35 cellular contexts compared by ENCODE assay signal in genomic region chr18:45417392-45417791, GRCh38.
"Had no signal": no experiment of that assay in that cellular context is flagged by ENCODE, and none has a peak within 500 bp of the region (broad histone marks: within the 10 kb centered on the region; RNA-seq: fewer than 3 reads in every experiment).

No MANE protein-coding gene starts in this region.

- DNase-seq: activated B cell treated with CpG ODN at 0.5 μM for 24 hours; activated CD4-positive, alpha-beta T cell treated with anti-CD3 and anti-CD28 coated beads for 48 hours; activated CD4-positive, alpha-beta T cell treated with anti-CD3 and anti-CD28 coated beads, Interleukin-2, amount 50 U/mL, for 1 hour; activated CD4-positive, alpha-beta T cell treated with anti-CD3 and anti-CD28 coated beads, Interleukin-2, amount 50 U/mL, for 48 hours; activated CD8-positive, alpha-beta memory T cell treated with anti-CD3 and anti-CD28 coated beads for 24 hours; activated CD8-positive, alpha-beta T cell treated with anti-CD3 and anti-CD28 coated beads for 36 hours; activated effector memory CD4-positive, alpha-beta T cell treated with anti-CD3 and anti-CD28 coated beads, Interleukin-2, amount 50 U/mL, for 16 hours; activated naive CD4-positive, alpha-beta T cell treated with anti-CD3 and anti-CD28 coated beads for 36 hours; activated naive CD8-positive, alpha-beta T cell treated with anti-CD3 and anti-CD28 coated beads for 36 hours; activated naive CD8-positive, alpha-beta T cell treated with anti-CD3 and anti-CD28 coated beads, Interleukin-2, amount 50 U/mL, for 24 hours; activated T-cell treated with anti-CD3 and anti-CD28 coated beads, Interleukin-2, amount 50 U/mL, for 4 hours; adrenal gland; amygdala; aorta; body of pancreas; central memory CD4-positive, alpha-beta T cell; cerebellar nuclear complex; colonic mucosa; effector CD8-positive, alpha-beta T cell; erythroblast; foreskin keratinocyte; gastrocnemius medialis; SW 1271; T-cell; T1000; WERI-Rb-1 had no signal

- H3K4me3 ChIP-seq: adrenal gland, body of pancreas, breast epithelium, cardiac muscle cell, colonic mucosa, esophagus muscularis mucosa, gastrocnemius medialis had no signal

- H3K27ac ChIP-seq: body of pancreas, breast epithelium, cardiac muscle cell, colonic mucosa, esophagus muscularis mucosa, foreskin keratinocyte, gastrocnemius medialis, WERI-Rb-1 had no signal

- H3K27me3 ChIP-seq: adrenal gland, body of pancreas, breast epithelium, cardiac muscle cell, colonic mucosa, esophagus muscularis mucosa, foreskin keratinocyte, gastrocnemius medialis had no signal

- H3K4me1 ChIP-seq: body of pancreas, breast epithelium, colonic mucosa had no signal

- H3K4me1 Mint-ChIP-seq: activated B cell treated with CpG ODN at 0.5 μM for 24 hours; activated naive CD4-positive, alpha-beta T cell treated with anti-CD3 and anti-CD28 coated beads, Interleukin-2, amount 50 U/mL, for 24 hours; activated naive CD8-positive, alpha-beta T cell treated with anti-CD3 and anti-CD28 coated beads for 36 hours; activated naive CD8-positive, alpha-beta T cell treated with anti-CD3 and anti-CD28 coated beads, Interleukin-2, amount 50 U/mL, for 24 hours; T-cell had no signal

- H3K9me3 Mint-ChIP-seq: activated B cell treated with CpG ODN at 0.5 μM for 24 hours; activated CD8-positive, alpha-beta T cell treated with anti-CD3 and anti-CD28 coated beads for 36 hours; activated naive CD4-positive, alpha-beta T cell treated with anti-CD3 and anti-CD28 coated beads for 36 hours; activated naive CD4-positive, alpha-beta T cell treated with anti-CD3 and anti-CD28 coated beads, Interleukin-2, amount 50 U/mL, for 24 hours; activated naive CD8-positive, alpha-beta T cell treated with anti-CD3 and anti-CD28 coated beads for 36 hours; activated naive CD8-positive, alpha-beta T cell treated with anti-CD3 and anti-CD28 coated beads, Interleukin-2, amount 50 U/mL, for 24 hours; activated T-cell treated with anti-CD3 and anti-CD28 coated beads, Interleukin-2, amount 50 U/mL, for 4 hours; activated T-helper 1 cell treated with anti-CD3 and anti-CD28 coated beads, Interleukin-12 subunit alpha, Interleukin-12 subunit beta, Interleukin-2, Interleukin-4 antibody, amounts not matched to agents 30 ng/mL and 10 ng/mL and 1 ng/mL, durations not matched to agents 14 hours and 24 hours and 36 hours; activated T-helper 2 cell treated with anti-CD3 and anti-CD28 coated beads, Interferon-gamma antibody, Interleukin-2, Interleukin-4, amounts not matched to agents 10 μg/mL and 5 μg/mL and 100 μg/mL, durations not matched to agents 14 hours and 24 hours and 36 hours; T-helper 1 cell treated with Interleukin-12 subunit alpha and Interleukin-12 subunit beta and Interleukin-4 antibody, amounts not matched to agents 30 μg/mL and 1 μg/mL, for 36 hours; T-helper 2 cell treated with Interferon-gamma antibody and Interleukin-4, amounts not matched to agents 5 μg/mL and 100 μg/mL, for 36 hours had no signal

- H3K36me3 ChIP-seq: adrenal gland, breast epithelium, cardiac muscle cell, colonic mucosa, esophagus muscularis mucosa, gastrocnemius medialis, WERI-Rb-1 had no signal

- H3K27ac Mint-ChIP-seq: activated B cell treated with CpG ODN at 0.5 μM for 24 hours; activated CD8-positive, alpha-beta T cell treated with anti-CD3 and anti-CD28 coated beads for 36 hours; activated naive CD4-positive, alpha-beta T cell treated with anti-CD3 and anti-CD28 coated beads for 36 hours; activated naive CD4-positive, alpha-beta T cell treated with anti-CD3 and anti-CD28 coated beads, Interleukin-2, amount 50 U/mL, for 24 hours; activated naive CD8-positive, alpha-beta T cell treated with anti-CD3 and anti-CD28 coated beads for 36 hours; activated naive CD8-positive, alpha-beta T cell treated with anti-CD3 and anti-CD28 coated beads, Interleukin-2, amount 50 U/mL, for 24 hours; activated T-helper 1 cell treated with anti-CD3 and anti-CD28 coated beads, Interleukin-12 subunit alpha, Interleukin-12 subunit beta, Interleukin-2, Interleukin-4 antibody, amounts not matched to agents 30 ng/mL and 10 ng/mL and 1 ng/mL, durations not matched to agents 14 hours and 24 hours and 36 hours; activated T-helper 2 cell treated with anti-CD3 and anti-CD28 coated beads, Interferon-gamma antibody, Interleukin-2, Interleukin-4, amounts not matched to agents 10 μg/mL and 5 μg/mL and 100 μg/mL, durations not matched to agents 14 hours and 24 hours and 36 hours; T-cell; T-helper 1 cell treated with Interleukin-12 subunit alpha and Interleukin-12 subunit beta and Interleukin-4 antibody, amounts not matched to agents 30 μg/mL and 1 μg/mL, for 36 hours; T-helper 2 cell treated with Interferon-gamma antibody and Interleukin-4, amounts not matched to agents 5 μg/mL and 100 μg/mL, for 36 hours had no signal

- ATAC-seq: activated CD4-positive, CD25-positive, alpha-beta regulatory T cell treated with anti-CD3 and anti-CD28 coated beads, Interleukin-2, amount 50 U/mL, for 24 hours; activated CD8-positive, alpha-beta T cell treated with anti-CD3 and anti-CD28 coated beads for 36 hours; activated naive CD8-positive, alpha-beta T cell treated with anti-CD3 and anti-CD28 coated beads, Interleukin-2, amount 50 U/mL, for 24 hours; activated T-cell treated with anti-CD3 and anti-CD28 coated beads, Interleukin-2, amount 50 U/mL, for 4 hours; body of pancreas; foreskin keratinocyte; gastrocnemius medialis; T-cell had no signal

- H3K9me3 ChIP-seq: adrenal gland, body of pancreas, breast epithelium, colonic mucosa, esophagus muscularis mucosa, gastrocnemius medialis had no signal

- H3K36me3 Mint-ChIP-seq: activated naive CD4-positive, alpha-beta T cell treated with anti-CD3 and anti-CD28 coated beads, Interleukin-2, amount 50 U/mL, for 24 hours; activated naive CD8-positive, alpha-beta T cell treated with anti-CD3 and anti-CD28 coated beads for 36 hours; T-cell had no signal

- H3K4me3 Mint-ChIP-seq: activated B cell treated with CpG ODN at 0.5 μM for 24 hours; activated CD8-positive, alpha-beta T cell treated with anti-CD3 and anti-CD28 coated beads for 36 hours; activated naive CD4-positive, alpha-beta T cell treated with anti-CD3 and anti-CD28 coated beads for 36 hours; activated naive CD4-positive, alpha-beta T cell treated with anti-CD3 and anti-CD28 coated beads, Interleukin-2, amount 50 U/mL, for 24 hours; activated naive CD8-positive, alpha-beta T cell treated with anti-CD3 and anti-CD28 coated beads for 36 hours; activated naive CD8-positive, alpha-beta T cell treated with anti-CD3 and anti-CD28 coated beads, Interleukin-2, amount 50 U/mL, for 24 hours; activated T-cell treated with anti-CD3 and anti-CD28 coated beads, Interleukin-2, amount 50 U/mL, for 4 hours; activated T-helper 1 cell treated with anti-CD3 and anti-CD28 coated beads, Interleukin-12 subunit alpha, Interleukin-12 subunit beta, Interleukin-2, Interleukin-4 antibody, amounts not matched to agents 30 ng/mL and 10 ng/mL and 1 ng/mL, durations not matched to agents 14 hours and 24 hours and 36 hours; T-cell; T-helper 1 cell treated with Interleukin-12 subunit alpha and Interleukin-12 subunit beta and Interleukin-4 antibody, amounts not matched to agents 30 μg/mL and 1 μg/mL, for 36 hours; T-helper 2 cell treated with Interferon-gamma antibody and Interleukin-4, amounts not matched to agents 5 μg/mL and 100 μg/mL, for 36 hours had no signal
